8 cellular contexts compared by ENCODE assay signal in genomic region chr7:150322114-150322832, GRCh38. TPM values are rescaled to one million over a fixed set of nuclear protein-coding genes. Genes with fewer than 3 reads are reported as not detected.
A peak's percentile ranks its signal among the peaks of the same experiment; 100 is the strongest.
DNase-seq lines count a peak whose midpoint lies in the region; ATAC-seq and TF ChIP-seq lines count a peak whose summit lies in the region.

No MANE protein-coding gene starts in this region.

- DNase-seq in CD4-positive, alpha-beta T cell = peak in 5 of 10 experiments; percentile 15 to 59 (median 39)
- DNase-seq in WERI-Rb-1 (no peak), progenitor cell of endocrine pancreas (ENCODE audit: low spot score, unreplicated experiment) (no peak), hypothalamus (lab: John Stamatoyannopoulos, UW) (no peak)

- no peaks in the 10 kb centered on the region for H3K9me3 Mint-ChIP-seq in CD4-positive, alpha-beta T cell
- no peaks in the 10 kb centered on the region for H3K9me3 Mint-ChIP-seq in dendritic cell treated with granulocyte-macrophage colony-stimulating factor and Interleukin-4, amounts not matched to agents 40 ng/mL and 50 ng/mL, for 4 days
- no peaks in the 10 kb centered on the region for H3K9me3 Mint-ChIP-seq in progenitor cell of endocrine pancreas (ENCODE audit: low read depth)

- H3K36me3 ChIP-seq in WERI-Rb-1 = peaks cover 29% of the 10 kb centered on the region

- CTCF ChIA-PET in CD4-positive, alpha-beta T cell (lab: Charles Lee) = interaction anchor here (1.2 kb wide), 1 partner anchor 84 kb away, joined by 3 read pairs; no protein-coding TSS in a partner anchor

- no peak for TF ChIP-seq CTCF in CD4-positive, alpha-beta T cell (IDR thresholded peaks at IDR 0.05)
- TF ChIP-seq CTCF in WERI-Rb-1 (IDR thresholded peaks at IDR 0.05; ENCODE audit: low read depth, low read length) = no peak
- TF ChIP-seq CTCF in progenitor cell of endocrine pancreas (IDR thresholded peaks at IDR 0.05; ENCODE audit: unreplicated experiment) = no peak

- no peaks in the 10 kb centered on the region for H3K27me3 ChIP-seq in CD4-positive, alpha-beta T cell (ENCODE audit: control insufficient read depth, insufficient read depth, low read length)
- H3K27me3 ChIP-seq in WERI-Rb-1 (ENCODE audit: insufficient read depth, low read depth, severe bottlenecking) = no peaks in the 10 kb centered on the region

- H3K4me3 Mint-ChIP-seq in CD4-positive, alpha-beta T cell = peak overlapping the region; percentile 96
- H3K4me3 Mint-ChIP-seq in dendritic cell treated with granulocyte-macrophage colony-stimulating factor and Interleukin-4, amounts not matched to agents 40 ng/mL and 50 ng/mL, for 4 days = peak overlapping the region; percentile 76
- H3K4me3 Mint-ChIP-seq in progenitor cell of endocrine pancreas (ENCODE audit: low read depth) = peak overlapping the region; percentile 92

- H3K27ac Mint-ChIP-seq in CD4-positive, alpha-beta T cell = peak overlapping the region; percentile 92
- peak overlapping the region; percentile 63 for H3K27ac Mint-ChIP-seq in dendritic cell treated with granulocyte-macrophage colony-stimulating factor and Interleukin-4, amounts not matched to agents 40 ng/mL and 50 ng/mL, for 4 days
- peak overlapping the region; percentile 97 for H3K27ac Mint-ChIP-seq in progenitor cell of endocrine pancreas

- intact Hi-C loops in CD4-positive, alpha-beta T cell (cut with DNase I, micrococcal nuclease) = loop anchor here in 1 of 2 experiments (5.0 kb wide), 1 partner anchor 45 kb away; the partner anchor contains the start of gene REPIN1
- intact Hi-C loops in dendritic cell treated with granulocyte-macrophage colony-stimulating factor and Interleukin-4, amounts not matched to agents 40 ng/mL and 50 ng/mL, for 4 days (cut with micrococcal nuclease) = no loop called here

- peak overlapping the region; percentile 77 for H3K27ac ChIP-seq in CD4-positive, alpha-beta T cell (ENCODE audit: low read depth, low read length)
- H3K27ac ChIP-seq in WERI-Rb-1 = peak overlapping the region; percentile 88

- peak; percentile 57 for ATAC-seq in CD4-positive, alpha-beta T cell (ENCODE audit: poor library complexity)
- peak; percentile 24 for ATAC-seq in HG02885 (IDR thresholded peaks at IDR 0.05; ENCODE audit: poor library complexity, unreplicated experiment)
- ATAC-seq in HG03378 (IDR thresholded peaks at IDR 0.05; ENCODE audit: unreplicated experiment) = no peak
- ATAC-seq in HG02642 (IDR thresholded peaks at IDR 0.05; ENCODE audit: poor library complexity, unreplicated experiment) = no peak

- peaks cover 40% of the 10 kb centered on the region for H3K4me1 Mint-ChIP-seq in CD4-positive, alpha-beta T cell (ENCODE audit: low read depth)
- H3K4me1 Mint-ChIP-seq in dendritic cell treated with granulocyte-macrophage colony-stimulating factor and Interleukin-4, amounts not matched to agents 40 ng/mL and 50 ng/mL, for 4 days (ENCODE audit: low read depth) = peaks cover 57% of the 10 kb centered on the region
- H3K4me1 Mint-ChIP-seq in progenitor cell of endocrine pancreas (ENCODE audit: low read depth) = peaks cover 13% of the 10 kb centered on the region

- H3K36me3 Mint-ChIP-seq in CD4-positive, alpha-beta T cell (ENCODE audit: low read depth) = peaks cover 41% of the 10 kb centered on the region
- no peaks in the 10 kb centered on the region for H3K36me3 Mint-ChIP-seq in dendritic cell treated with granulocyte-macrophage colony-stimulating factor and Interleukin-4, amounts not matched to agents 40 ng/mL and 50 ng/mL, for 4 days (ENCODE audit: low read depth)
- peaks cover 4% of the 10 kb centered on the region for H3K36me3 Mint-ChIP-seq in progenitor cell of endocrine pancreas (ENCODE audit: insufficient read depth)

- no peaks in the 10 kb centered on the region for H3K9me3 ChIP-seq in CD4-positive, alpha-beta T cell (ENCODE audit: control insufficient read depth, low read length)
- no peaks in the 10 kb centered on the region for H3K9me3 ChIP-seq in WERI-Rb-1 (ENCODE audit: severe bottlenecking)

- peak overlapping the region; percentile 87 for H3K4me3 ChIP-seq in WERI-Rb-1 (ENCODE audit: low read depth, low read length)

- POLR2A ChIA-PET in CD4-positive, alpha-beta T cell (lab: Charles Lee) = no interaction called here

- no peaks in the 10 kb centered on the region for H3K27me3 Mint-ChIP-seq in CD4-positive, alpha-beta T cell
- peaks cover 18% of the 10 kb centered on the region for H3K27me3 Mint-ChIP-seq in dendritic cell treated with granulocyte-macrophage colony-stimulating factor and Interleukin-4, amounts not matched to agents 40 ng/mL and 50 ng/mL, for 4 days
- no peaks in the 10 kb centered on the region for H3K27me3 Mint-ChIP-seq in progenitor cell of endocrine pancreas

RNA-seq across cellular contexts. Expression of gene LRRC61, which starts 0.9 kb away (rescaled TPM):
- total RNA-seq in CD4-positive, alpha-beta T cell = 1 to 10 TPM; 3.1 to 5.0 TPM
- total RNA-seq in progenitor cell of endocrine pancreas = 28.1 and 28.3 TPM in 2 replicates

RNA-seq across cellular contexts. Expression of gene ACTR3C, which starts 1.1 kb away (rescaled TPM):
- total RNA-seq in CD4-positive, alpha-beta T cell = 1 to 10 TPM; 1.9 to 3.4 TPM
- 2.3 and 3.3 TPM in 2 replicates for total RNA-seq in progenitor cell of endocrine pancreas

RNA-seq across cellular contexts. Expression of gene RARRES2, which starts 19.2 kb away (rescaled TPM):
- not detected for total RNA-seq in CD4-positive, alpha-beta T cell
- total RNA-seq in progenitor cell of endocrine pancreas = 19.0 and 20.2 TPM in 2 replicates

RNA-seq across cellular contexts. Expression of gene REPIN1, which starts 46.3 kb away (rescaled TPM):
- 10 to 100 TPM; 58.2 to 59.8 TPM for total RNA-seq in CD4-positive, alpha-beta T cell
- total RNA-seq in progenitor cell of endocrine pancreas = 148 and 153 TPM in 2 replicates

RNA-seq across cellular contexts. Expression of gene ZNF775, which starts 56.9 kb away (rescaled TPM):
- total RNA-seq in CD4-positive, alpha-beta T cell = under 1 TPM; 0.38 to 0.45 TPM
- total RNA-seq in progenitor cell of endocrine pancreas = 10.8 and 13.4 TPM in 2 replicates

Comparison
In these comparisons a context has a peak if more than half of its experiments do, and no peak if none do; other contexts are left out.
1. ATAC-seq: peak in CD4-positive, alpha-beta T cell (single experiment) and HG02885 (single experiment); none in HG03378 (single experiment) and HG02642 (single experiment).
2. RNA of gene RARRES2, which starts 19.2 kb away (total RNA-seq): 19.0 to 20.2 TPM in progenitor cell of endocrine pancreas; not detected in CD4-positive, alpha-beta T cell; every median in the first group is over 10 times any median in the second.
3. Peak in every context shown above with its lines, with median percentiles within 50 percentile points of each other: H3K27ac Mint-ChIP-seq and H3K4me3 Mint-ChIP-seq.